Comparison of ENCODE assay signal across 10 cellular contexts in genomic region chr2:236164201-236164982, GRCh38. TPM values are rescaled to one million over a fixed set of nuclear protein-coding genes. Genes with fewer than 3 reads are reported as not detected.
DNase-seq lines count a peak whose midpoint lies in the region; ATAC-seq, FAIRE-seq and TF ChIP-seq lines count a peak whose summit lies in the region.
"Had no signal": no experiment of that assay in that cellular context is flagged by ENCODE, and none has a peak within 500 bp of the region (broad histone marks: within the 10 kb centered on the region; RNA-seq: fewer than 3 reads in every experiment).

No MANE protein-coding gene starts in this region.

- peaks cover 11% of the 10 kb centered on the region for H3K9me3 Mint-ChIP-seq in astrocyte (ENCODE audit: unreplicated experiment)
- H3K9me3 Mint-ChIP-seq in stimulated activated naive B cell treated with anti-CD40 and anti-IgM and Interleukin-4, amounts not matched to agents 10 μg/mL and 1 μg/mL and 100 μg/mL, for 72 hours, result no peaks in the 10 kb centered on the region

- DNase-seq in NCI-H82 (lab: John Stamatoyannopoulos, UW) (peak; percentile 58), NCI-H82 treated with DMSO at 0.1 percent for 48 hours (lab: John Stamatoyannopoulos, UW; ENCODE audit: unreplicated experiment) (no peak), astrocyte (ENCODE audit: low read depth) (no peak), iPS-NIHi11 (ENCODE audit: low spot score) (peak; percentile 63), NCI-H446 (lab: John Stamatoyannopoulos, UW) (no peak)
- no peak for DNase-seq in stimulated activated naive B cell treated with anti-CD40 and anti-IgM and Interleukin-4, amounts not matched to agents 10 μg/mL and 1 μg/mL and 100 μg/mL, for 72 hours
- DNase-seq: naive B cell had no signal

- peaks cover 6% of the 10 kb centered on the region for H4K20me1 ChIP-seq in astrocyte (ENCODE audit: insufficient read depth, low read length)

- peak overlapping the region; percentile 86 for H3K4me2 ChIP-seq in astrocyte (ENCODE audit: low read length)

- peaks cover 50% of the 10 kb centered on the region for H3K27me3 ChIP-seq in astrocyte (ENCODE audit: insufficient read depth, low read length)

- peak overlapping the region; percentile 77 for H3K4me3 Mint-ChIP-seq in astrocyte (ENCODE audit: unreplicated experiment)
- H3K4me3 Mint-ChIP-seq in stimulated activated naive B cell treated with anti-CD40 and anti-IgM and Interleukin-4, amounts not matched to agents 10 μg/mL and 1 μg/mL and 100 μg/mL, for 72 hours, result no peak overlapping the region

- H3K4me1 ChIP-seq in astrocyte (ENCODE audit: insufficient read depth, low read length), result peaks cover 22% of the 10 kb centered on the region

- H3K36me3 Mint-ChIP-seq in astrocyte (ENCODE audit: low read depth, unreplicated experiment), result no peaks in the 10 kb centered on the region
- no peaks in the 10 kb centered on the region for H3K36me3 Mint-ChIP-seq in stimulated activated naive B cell treated with anti-CD40 and anti-IgM and Interleukin-4, amounts not matched to agents 10 μg/mL and 1 μg/mL and 100 μg/mL, for 72 hours
- H3K36me3 Mint-ChIP-seq: naive B cell had no signal

- peaks cover 5% of the 10 kb centered on the region for H3K79me2 ChIP-seq in astrocyte (ENCODE audit: insufficient read depth, low read length)

- peak overlapping the region; percentile 19 for H3K27ac ChIP-seq in astrocyte (ENCODE audit: low read depth, low read length)

- H3K4me3 ChIP-seq in astrocyte (ENCODE audit: insufficient read depth, low read depth, low read length), result peak overlapping the region; percentile 60

- peak overlapping the region; percentile 77 for H3K27ac Mint-ChIP-seq in astrocyte (ENCODE audit: unreplicated experiment)
- H3K27ac Mint-ChIP-seq in stimulated activated naive B cell treated with anti-CD40 and anti-IgM and Interleukin-4, amounts not matched to agents 10 μg/mL and 1 μg/mL and 100 μg/mL, for 72 hours, result peak overlapping the region; percentile 51

- H3K9me3 ChIP-seq in astrocyte (ENCODE audit: insufficient read depth, low read depth, low read length), result no peaks in the 10 kb centered on the region

- peak overlapping the region; percentile 69 for H2AFZ ChIP-seq in astrocyte (ENCODE audit: low read depth, low read length)

- peak overlapping the region; percentile 64 for H3K9ac ChIP-seq in astrocyte (ENCODE audit: low read length)

- H3K4me1 Mint-ChIP-seq in astrocyte (ENCODE audit: low read depth, unreplicated experiment), result peaks cover 5% of the 10 kb centered on the region
- peaks cover 5 to 10% of the 10 kb centered on the region in 2 donors for H3K4me1 Mint-ChIP-seq in stimulated activated naive B cell treated with anti-CD40 and anti-IgM and Interleukin-4, amounts not matched to agents 10 μg/mL and 1 μg/mL and 100 μg/mL, for 72 hours

- no peaks in the 10 kb centered on the region for H3K36me3 ChIP-seq in astrocyte (ENCODE audit: insufficient read depth, low read length)

- no peak for ATAC-seq in stimulated activated naive B cell treated with anti-CD40 and anti-IgM and Interleukin-4, amounts not matched to agents 10 μg/mL and 1 μg/mL and 100 μg/mL, for 72 hours (replicated peaks)
- ATAC-seq in GM19395 (IDR thresholded peaks at IDR 0.05; ENCODE audit: unreplicated experiment) (no peak), HG02623 (IDR thresholded peaks at IDR 0.05; ENCODE audit: unreplicated experiment) (no peak)

- peaks cover 53% of the 10 kb centered on the region for H3K27me3 Mint-ChIP-seq in astrocyte (ENCODE audit: low read depth, unreplicated experiment)
- H3K27me3 Mint-ChIP-seq in stimulated activated naive B cell treated with anti-CD40 and anti-IgM and Interleukin-4, amounts not matched to agents 10 μg/mL and 1 μg/mL and 100 μg/mL, for 72 hours, result peaks cover 55 to 68% of the 10 kb centered on the region in 2 donors

- FAIRE-seq in astrocyte (lab: Jason Lieb, UNC), result no peak

- TF ChIP-seq CTCF in astrocyte (IDR thresholded peaks at IDR 0.05; ENCODE audit: insufficient read depth, low read depth, low read length), result no peak

RNA-seq across cellular contexts. Expression of gene GBX2, which starts 3.8 kb away (rescaled TPM):
- total RNA-seq in astrocyte, result 1.2 and 1.8 TPM in 2 replicates
- total RNA-seq: HT-29 had no signal

Comparison
In these comparisons a context has a peak if more than half of its experiments do, and no peak if none do; other contexts are left out.
1. DNase-seq: peak in NCI-H82 (single experiment) and iPS-NIHi11 (single experiment); none in NCI-H82 treated with DMSO at 0.1 percent for 48 hours (single experiment), astrocyte (single experiment), stimulated activated naive B cell treated with anti-CD40 and anti-IgM and Interleukin-4, amounts not matched to agents 10 μg/mL and 1 μg/mL and 100 μg/mL, for 72 hours (single experiment) and NCI-H446 (0 of 2).